In the genomic region with DNA sequence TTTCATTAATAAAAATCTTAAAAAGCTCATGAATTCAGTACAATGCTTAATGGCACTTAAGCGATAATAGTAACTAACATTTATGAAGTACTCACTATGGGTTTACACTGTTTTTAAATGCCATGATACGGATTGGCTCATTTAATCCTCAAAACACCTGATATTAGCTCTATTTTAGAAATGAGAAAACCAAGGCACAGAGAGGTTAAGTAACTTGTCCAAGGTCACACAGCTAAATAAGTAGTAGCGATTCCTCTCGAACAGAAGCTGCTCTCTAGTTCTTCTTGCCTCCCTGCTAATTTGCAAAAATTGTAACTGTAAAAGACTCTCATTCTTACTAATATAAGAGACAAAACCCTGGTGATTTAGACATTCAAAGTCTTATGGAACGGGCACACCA, we compare ENCODE assay signal across 12 cellular contexts.
A peak's percentile ranks its signal among the peaks of the same experiment; 100 is the strongest.
DNase-seq lines count a peak whose midpoint lies in the region; ATAC-seq and TF ChIP-seq lines count a peak whose summit lies in the region.
"Had no signal": no experiment of that assay in that cellular context is flagged by ENCODE, and none has a peak within 500 bp of the region (broad histone marks: within the 10 kb centered on the region; RNA-seq: fewer than 3 reads in every experiment).

No MANE protein-coding gene starts in this region.

- H3K4me1 ChIP-seq in Caco-2 (peaks cover 11% of the 10 kb centered on the region), MM.1S (ENCODE audit: low read length) (peaks cover 14% of the 10 kb centered on the region), Peyer's patch (peaks cover 0 to 26% (median 0%) of the 10 kb centered on the region in 4 donors)

- H3K36me3 Mint-ChIP-seq in Caco-2 (ENCODE audit: insufficient read depth, unreplicated experiment) (peaks cover 12% of the 10 kb centered on the region), chondrocyte (ENCODE audit: low read depth) (peaks cover 2% of the 10 kb centered on the region), nephron progenitor cell (ENCODE audit: low read depth) (peaks cover 5% of the 10 kb centered on the region)

- H3K4me3 Mint-ChIP-seq in Caco-2 (ENCODE audit: unreplicated experiment) = peak overlapping the region; percentile 88
- peak overlapping the region; percentile 88 for H3K4me3 Mint-ChIP-seq in chondrocyte (ENCODE audit: unreplicated experiment)
- peak overlapping the region; percentile 88 for H3K4me3 Mint-ChIP-seq in nephron progenitor cell

- POLR2A ChIA-PET in Caco-2 (lab: Charles Lee) = no interaction called here

- TF ChIP-seq CTCF in Caco-2 (IDR thresholded peaks at IDR 0.05; ENCODE audit: insufficient read depth in 1 of 2, low read depth in 1 of 2, low read length in 1 of 2, severe bottlenecking in 1 of 2, unreplicated experiment in 1 of 2) (no peak), MM.1S (IDR thresholded peaks at IDR 0.05; ENCODE audit: low read length) (no peak), chondrocyte (IDR thresholded peaks at IDR 0.05) (no peak), nephron progenitor cell (IDR thresholded peaks at IDR 0.05) (no peak), GM13977 (IDR thresholded peaks at IDR 0.05; ENCODE audit: extremely low read depth, insufficient read depth, missing control alignments) (no peak), Peyer's patch (IDR thresholded peaks at IDR 0.05) (no peak)

- H3K9me2 ChIP-seq in MM.1S (replicated peaks; ENCODE audit: insufficient read depth, low read length) = no peaks in the 10 kb centered on the region

- in situ Hi-C loops in GM13977 (cut with MboI; ENCODE audit: low pct_unique_long_range_greater_than_20kb, low sequenced_read_pairs, unreplicated experiment) = no loop called here

- peak overlapping the region; percentile 77 for H3K4me2 ChIP-seq in MM.1S (ENCODE audit: low read depth, low read length)

- intact Hi-C loops in Caco-2 (cut with micrococcal nuclease; ENCODE audit: unreplicated experiment) = loop anchor here (5.0 kb wide), 1 partner anchor 263 kb away; no protein-coding TSS in a partner anchor

- TF ChIP-seq POLR2A in Peyer's patch (IDR thresholded peaks at IDR 0.05) = no peak

- H3K9me3 ChIP-seq in Caco-2 (no peaks in the 10 kb centered on the region; the same call in 1 of the 2 replicates), MM.1S (replicated peaks; ENCODE audit: insufficient read depth, low read length) (no peaks in the 10 kb centered on the region), Peyer's patch (no peaks in the 10 kb centered on the region)
- H3K9me3 ChIP-seq: suprapubic skin had no signal

- H4K20me1 ChIP-seq in MM.1S (ENCODE audit: insufficient read depth, low read length) = no peaks in the 10 kb centered on the region

- no peak for DNase-seq in Caco-2
- DNase-seq in MM.1S = no peak
- no peak for DNase-seq in chondrocyte (ENCODE audit: low spot score)
- DNase-seq in nephron progenitor cell = no peak
- no peak for DNase-seq in NCI-H1417 treated with DMSO at 0.1 percent for 48 hours (lab: John Stamatoyannopoulos, UW)
- DNase-seq in GM13977 (ENCODE audit: low spot score) = no peak
- DNase-seq in Peyer's patch = no peak
- DNase-seq: activated CD4-positive, alpha-beta T cell treated with anti-CD3 and anti-CD28 coated beads for 4 hours; effector CD4-positive, alpha-beta T cell; Karpas-422 had no signal

- H3K27me3 Mint-ChIP-seq in Caco-2 (ENCODE audit: insufficient read depth, unreplicated experiment) = no peaks in the 10 kb centered on the region
- no peaks in the 10 kb centered on the region for H3K27me3 Mint-ChIP-seq in chondrocyte (ENCODE audit: low read depth)
- peaks cover 51% of the 10 kb centered on the region for H3K27me3 Mint-ChIP-seq in nephron progenitor cell (ENCODE audit: low read depth, poor library complexity)

- 0 out of 2 replicates have a peak overlapping the region, but pooled peaks have one; percentile 45 for H3K9ac ChIP-seq in MM.1S (ENCODE audit: low read length)

- H3F3A ChIP-seq in MM.1S (ENCODE audit: insufficient read depth, low read length) = peaks cover 30% of the 10 kb centered on the region

- H3K36me3 ChIP-seq in Caco-2 (ENCODE audit: control insufficient read depth, insufficient read depth, low read length) (no peaks in the 10 kb centered on the region), MM.1S (replicated peaks; ENCODE audit: insufficient read depth, low read length) (no peaks in the 10 kb centered on the region), Peyer's patch (peaks cover 0 to 2% (median 0%) of the 10 kb centered on the region in 3 donors)
- H3K36me3 ChIP-seq: suprapubic skin had no signal

- H3K4me3 ChIP-seq in Caco-2 (ENCODE audit: low read depth, low read length) (peak overlapping the region; percentile 85; the same call in 1 of the 2 replicates), MM.1S (ENCODE audit: low read length) (peak overlapping the region; percentile 67), Peyer's patch (peak overlapping the region in 2 of 4 donors; percentile 84 to 92)

- no peak for ATAC-seq in HG03565 (IDR thresholded peaks at IDR 0.05; ENCODE audit: unreplicated experiment)

- H3K27ac ChIP-seq in MM.1S (ENCODE audit: low read length) (no peak overlapping the region), Peyer's patch (peak overlapping the region in 2 of 4 donors; percentile 97 to 99)
- H3K27ac ChIP-seq: suprapubic skin had no signal

- H3K9me3 Mint-ChIP-seq in Caco-2 (ENCODE audit: unreplicated experiment) (peaks cover 9% of the 10 kb centered on the region), chondrocyte (ENCODE audit: low read depth) (peaks cover 5% of the 10 kb centered on the region), nephron progenitor cell (peaks cover 19% of the 10 kb centered on the region)

- H3K27ac Mint-ChIP-seq in Caco-2 (ENCODE audit: unreplicated experiment) (no peak overlapping the region), chondrocyte (ENCODE audit: unreplicated experiment) (peak overlapping the region; percentile 83), nephron progenitor cell (no peak overlapping the region)

- no peaks in the 10 kb centered on the region for H3K27me3 ChIP-seq in Caco-2 (replicated peaks; ENCODE audit: control insufficient read depth, insufficient read depth, low read length)
- H3K27me3 ChIP-seq in MM.1S (replicated peaks; ENCODE audit: insufficient read depth, low read length) = no peaks in the 10 kb centered on the region
- no peaks in the 10 kb centered on the region for H3K27me3 ChIP-seq in Peyer's patch
- H3K27me3 ChIP-seq: suprapubic skin had no signal

- BruUV-seq in Caco-2 (replicated peaks; lab: Mats Ljungman, UMichigan) = no TSS peak

- peaks cover 29% of the 10 kb centered on the region for H3K79me2 ChIP-seq in MM.1S (ENCODE audit: low read length)

- H3K4me1 Mint-ChIP-seq in Caco-2 (ENCODE audit: low read depth, unreplicated experiment) (peaks cover 6% of the 10 kb centered on the region), chondrocyte (ENCODE audit: low read depth) (peaks cover 56% of the 10 kb centered on the region), nephron progenitor cell (peaks cover 49% of the 10 kb centered on the region)

- H2AFZ ChIP-seq in MM.1S (ENCODE audit: low read length) = no peak overlapping the region

- CTCF ChIA-PET in Caco-2 (lab: Charles Lee) = interaction anchor here (0.6 to 3.0 kb wide), 3 partner anchors 39 to 325 kb away, joined by 3 to 21 read pairs (median 5); no protein-coding TSS in a partner anchor
